ENCODE assay signal across 8 cellular contexts in the genomic region with DNA sequence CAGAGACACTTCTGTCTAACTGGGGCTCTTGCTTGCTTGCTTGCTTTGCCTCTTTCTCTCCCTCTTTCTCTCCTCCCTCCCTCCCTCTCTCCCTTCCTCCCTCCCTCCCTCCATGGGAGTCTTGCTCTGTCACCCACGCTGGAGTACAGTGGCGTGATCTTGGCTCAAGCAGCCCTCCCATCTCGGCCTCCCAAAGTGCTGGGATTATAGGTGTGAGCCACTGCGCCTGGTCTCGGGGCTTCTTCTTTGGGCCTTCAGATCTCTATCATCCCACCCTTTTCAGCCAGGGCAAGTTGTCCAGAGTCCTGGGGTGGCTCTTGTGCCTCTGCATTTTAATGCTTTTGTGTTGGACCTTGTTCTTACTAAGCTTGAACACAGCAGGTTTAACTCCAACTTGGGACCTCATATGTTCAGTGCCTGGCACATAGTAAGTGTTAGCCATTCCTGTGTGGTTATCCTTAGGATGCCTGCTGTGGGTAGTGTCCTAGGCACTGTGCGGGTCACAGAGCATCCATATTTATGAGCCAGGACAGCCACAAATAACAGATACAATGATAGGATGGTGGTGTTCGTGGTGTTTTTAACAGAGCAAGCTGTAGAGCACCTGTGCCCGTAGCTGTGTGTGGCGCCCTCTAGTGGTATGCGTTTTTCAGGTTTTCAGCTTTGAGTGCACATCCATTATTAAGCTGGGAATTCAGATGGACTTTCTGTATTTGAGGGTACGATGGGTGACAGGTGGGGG.
DNase-seq lines count a peak whose midpoint lies in the region; ATAC-seq and TF ChIP-seq lines count a peak whose summit lies in the region.

No MANE protein-coding gene starts in this region.

- no peak overlapping the region for H3K4me2 ChIP-seq in GM23338

- H3K36me3 ChIP-seq in GM23338 (ENCODE audit: insufficient read depth) = no peaks in the 10 kb centered on the region; the same call in 1 of the 2 replicates

- peak; percentile 90 for ATAC-seq in GM23338
- ATAC-seq in esophagus mucosa = peak; percentile 72
- peak; percentile 74 to 85 for ATAC-seq in naive thymus-derived CD8-positive, alpha-beta T cell
- no peak for ATAC-seq in GM21619 (IDR thresholded peaks at IDR 0.05; ENCODE audit: unreplicated experiment)

- no peaks in the 10 kb centered on the region; the same call in 2 of the 3 replicates for H3K9me3 Mint-ChIP-seq in GM23338
- H3K9me3 Mint-ChIP-seq in naive thymus-derived CD8-positive, alpha-beta T cell = no peaks in the 10 kb centered on the region

- peaks cover 20% of the 10 kb centered on the region for H3K4me1 ChIP-seq in GM23338 (ENCODE audit: insufficient read depth)

- H4K20me1 ChIP-seq in GM23338 (replicated peaks; ENCODE audit: insufficient read depth) = 0 out of 2 replicates have a peak, but pooled peaks cover 3% of the 10 kb centered on the region

- peak overlapping the region; percentile 84 for H3K27ac ChIP-seq in GM23338 (ENCODE audit: low read depth)

- no peaks in the 10 kb centered on the region for H3F3A ChIP-seq in GM23338 (replicated peaks; ENCODE audit: low read depth)

- H2AFZ ChIP-seq in GM23338 = no peak overlapping the region

- no peaks in the 10 kb centered on the region; the same call in 1 of the 2 replicates for H3K79me2 ChIP-seq in GM23338 (replicated peaks; ENCODE audit: insufficient read depth)

- H3K4me1 Mint-ChIP-seq in GM23338 = peaks cover 29% of the 10 kb centered on the region
- peaks cover 18 to 49% (median 41%) of the 10 kb centered on the region in 4 donors for H3K4me1 Mint-ChIP-seq in naive thymus-derived CD8-positive, alpha-beta T cell

- no peaks in the 10 kb centered on the region for H3K9me2 ChIP-seq in GM23338 (ENCODE audit: insufficient read depth)

- POLR2A ChIA-PET in naive thymus-derived CD8-positive, alpha-beta T cell (lab: Charles Lee) = interaction anchor here (0.9 to 1.2 kb wide), 4 partner anchors 22 to 38 kb away, joined by 3 to 5 read pairs (median 4); no protein-coding TSS in a partner anchor

- peaks cover 49% of the 10 kb centered on the region for H3K36me3 Mint-ChIP-seq in GM23338 (ENCODE audit: low read depth)
- peaks cover 0 to 67% (median 6%) of the 10 kb centered on the region in 3 donors for H3K36me3 Mint-ChIP-seq in naive thymus-derived CD8-positive, alpha-beta T cell

- peak overlapping the region; percentile 67; the same call in 1 of the 2 replicates for H3K27ac Mint-ChIP-seq in GM23338
- H3K27ac Mint-ChIP-seq in naive thymus-derived CD8-positive, alpha-beta T cell = peak overlapping the region in 7 of 10 donors; percentile 44 to 92 (median 61)

- H3K4me3 ChIP-seq in AG09309 (ENCODE audit: control insufficient read depth, low read depth, low read length) (no peak overlapping the region), GM23338 (no peak overlapping the region)

- no peak for DNase-seq in AG09309 (ENCODE audit: low read depth)
- peak; percentile 89 for DNase-seq in GM23338 (ENCODE audit: low spot score)
- peak; percentile 8 for DNase-seq in NOMO-1 treated with DMSO at 0.1 percent for 48 hours (lab: John Stamatoyannopoulos, UW; ENCODE audit: unreplicated experiment)
- peak; percentile 59 for DNase-seq in activated T-cell treated with anti-CD3 and anti-CD28 coated beads for 1 hour (ENCODE audit: low read depth)
- peak; percentile 33 to 85 (median 67) for DNase-seq in naive thymus-derived CD8-positive, alpha-beta T cell
- peak; percentile 34 for DNase-seq in stimulated activated naive CD4-positive, alpha-beta T cell treated with Interleukin-2 at 50 U/mL for 16 hours (lab: John Stamatoyannopoulos, UW)

- peaks cover 7% of the 10 kb centered on the region for H3K27me3 Mint-ChIP-seq in GM23338 (ENCODE audit: insufficient read depth, low read depth, poor library complexity)
- no peaks in the 10 kb centered on the region for H3K27me3 Mint-ChIP-seq in naive thymus-derived CD8-positive, alpha-beta T cell

- no peak overlapping the region for H3K4me3 Mint-ChIP-seq in GM23338
- peak overlapping the region in 4 of 10 donors; percentile 20 to 51 (median 43) for H3K4me3 Mint-ChIP-seq in naive thymus-derived CD8-positive, alpha-beta T cell

- no peaks in the 10 kb centered on the region for H3K27me3 ChIP-seq in GM23338 (ENCODE audit: insufficient read depth)

- TF ChIP-seq CTCF in AG09309 (IDR thresholded peaks at IDR 0.05; ENCODE audit: control insufficient read depth, insufficient read depth, low read depth, low read length, missing control alignments) (peak; percentile 84), GM23338 (conservative IDR thresholded peaks at IDR 0.05; ENCODE audit: low read depth in 2 of 2) (peak; percentile 95 to 96)

TF ChIP-seq in GM23338, 12 proteins besides CTCF, POLR2A, EP300 and RAD21 (continues in another document):
- TF ChIP-seq POLR2AphosphoS5 (IDR thresholded peaks at IDR 0.05; ENCODE audit: low read depth) = no peak
- TF ChIP-seq, protein P1, sequence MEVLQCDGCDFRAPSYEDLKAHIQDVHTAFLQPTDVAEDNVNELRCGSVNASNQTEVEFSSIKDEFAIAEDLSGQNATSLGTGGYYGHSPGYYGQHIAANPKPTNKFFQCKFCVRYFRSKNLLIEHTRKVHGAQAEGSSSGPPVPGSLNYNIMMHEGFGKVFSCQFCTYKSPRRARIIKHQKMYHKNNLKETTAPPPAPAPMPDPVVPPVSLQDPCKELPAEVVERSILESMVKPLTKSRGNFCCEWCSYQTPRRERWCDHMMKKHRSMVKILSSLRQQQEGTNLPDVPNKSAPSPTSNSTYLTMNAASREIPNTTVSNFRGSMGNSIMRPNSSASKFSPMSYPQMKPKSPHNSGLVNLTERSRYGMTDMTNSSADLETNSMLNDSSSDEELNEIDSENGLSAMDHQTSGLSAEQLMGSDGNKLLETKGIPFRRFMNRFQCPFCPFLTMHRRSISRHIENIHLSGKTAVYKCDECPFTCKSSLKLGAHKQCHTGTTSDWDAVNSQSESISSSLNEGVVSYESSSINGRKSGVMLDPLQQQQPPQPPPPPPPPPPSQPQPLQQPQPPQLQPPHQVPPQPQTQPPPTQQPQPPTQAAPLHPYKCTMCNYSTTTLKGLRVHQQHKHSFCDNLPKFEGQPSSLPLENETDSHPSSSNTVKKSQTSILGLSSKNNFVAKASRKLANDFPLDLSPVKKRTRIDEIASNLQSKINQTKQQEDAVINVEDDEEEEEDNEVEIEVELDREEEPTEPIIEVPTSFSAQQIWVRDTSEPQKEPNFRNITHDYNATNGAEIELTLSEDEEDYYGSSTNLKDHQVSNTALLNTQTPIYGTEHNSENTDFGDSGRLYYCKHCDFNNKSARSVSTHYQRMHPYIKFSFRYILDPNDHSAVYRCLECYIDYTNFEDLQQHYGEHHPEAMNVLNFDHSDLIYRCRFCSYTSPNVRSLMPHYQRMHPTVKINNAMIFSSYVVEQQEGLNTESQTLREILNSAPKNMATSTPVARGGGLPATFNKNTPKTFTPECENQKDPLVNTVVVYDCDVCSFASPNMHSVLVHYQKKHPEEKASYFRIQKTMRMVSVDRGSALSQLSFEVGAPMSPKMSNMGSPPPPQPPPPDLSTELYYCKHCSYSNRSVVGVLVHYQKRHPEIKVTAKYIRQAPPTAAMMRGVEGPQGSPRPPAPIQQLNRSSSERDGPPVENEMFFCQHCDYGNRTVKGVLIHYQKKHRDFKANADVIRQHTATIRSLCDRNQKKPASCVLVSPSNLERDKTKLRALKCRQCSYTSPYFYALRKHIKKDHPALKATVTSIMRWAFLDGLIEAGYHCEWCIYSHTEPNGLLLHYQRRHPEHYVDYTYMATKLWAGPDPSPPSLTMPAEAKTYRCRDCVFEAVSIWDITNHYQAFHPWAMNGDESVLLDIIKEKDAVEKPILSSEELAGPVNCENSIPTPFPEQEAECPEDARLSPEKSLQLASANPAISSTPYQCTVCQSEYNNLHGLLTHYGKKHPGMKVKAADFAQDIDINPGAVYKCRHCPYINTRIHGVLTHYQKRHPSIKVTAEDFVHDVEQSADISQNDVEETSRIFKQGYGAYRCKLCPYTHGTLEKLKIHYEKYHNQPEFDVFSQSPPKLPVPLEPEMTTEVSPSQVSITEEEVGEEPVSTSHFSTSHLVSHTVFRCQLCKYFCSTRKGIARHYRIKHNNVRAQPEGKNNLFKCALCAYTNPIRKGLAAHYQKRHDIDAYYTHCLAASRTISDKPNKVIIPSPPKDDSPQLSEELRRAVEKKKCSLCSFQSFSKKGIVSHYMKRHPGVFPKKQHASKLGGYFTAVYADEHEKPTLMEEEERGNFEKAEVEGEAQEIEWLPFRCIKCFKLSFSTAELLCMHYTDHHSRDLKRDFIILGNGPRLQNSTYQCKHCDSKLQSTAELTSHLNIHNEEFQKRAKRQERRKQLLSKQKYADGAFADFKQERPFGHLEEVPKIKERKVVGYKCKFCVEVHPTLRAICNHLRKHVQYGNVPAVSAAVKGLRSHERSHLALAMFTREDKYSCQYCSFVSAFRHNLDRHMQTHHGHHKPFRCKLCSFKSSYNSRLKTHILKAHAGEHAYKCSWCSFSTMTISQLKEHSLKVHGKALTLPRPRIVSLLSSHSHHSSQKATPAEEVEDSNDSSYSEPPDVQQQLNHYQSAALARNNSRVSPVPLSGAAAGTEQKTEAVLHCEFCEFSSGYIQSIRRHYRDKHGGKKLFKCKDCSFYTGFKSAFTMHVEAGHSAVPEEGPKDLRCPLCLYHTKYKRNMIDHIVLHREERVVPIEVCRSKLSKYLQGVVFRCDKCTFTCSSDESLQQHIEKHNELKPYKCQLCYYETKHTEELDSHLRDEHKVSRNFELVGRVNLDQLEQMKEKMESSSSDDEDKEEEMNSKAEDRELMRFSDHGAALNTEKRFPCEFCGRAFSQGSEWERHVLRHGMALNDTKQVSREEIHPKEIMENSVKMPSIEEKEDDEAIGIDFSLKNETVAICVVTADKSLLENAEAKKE (CRISPR knock-in tag; IDR thresholded peaks at IDR 0.05) = no peak
- TF ChIP-seq NANOG (IDR thresholded peaks at IDR 0.05; ENCODE audit: borderline replicate concordance) = no peak
- no peak for TF ChIP-seq STAT1 (IDR thresholded peaks at IDR 0.05; ENCODE audit: unreplicated experiment)
- TF ChIP-seq, protein P2, sequence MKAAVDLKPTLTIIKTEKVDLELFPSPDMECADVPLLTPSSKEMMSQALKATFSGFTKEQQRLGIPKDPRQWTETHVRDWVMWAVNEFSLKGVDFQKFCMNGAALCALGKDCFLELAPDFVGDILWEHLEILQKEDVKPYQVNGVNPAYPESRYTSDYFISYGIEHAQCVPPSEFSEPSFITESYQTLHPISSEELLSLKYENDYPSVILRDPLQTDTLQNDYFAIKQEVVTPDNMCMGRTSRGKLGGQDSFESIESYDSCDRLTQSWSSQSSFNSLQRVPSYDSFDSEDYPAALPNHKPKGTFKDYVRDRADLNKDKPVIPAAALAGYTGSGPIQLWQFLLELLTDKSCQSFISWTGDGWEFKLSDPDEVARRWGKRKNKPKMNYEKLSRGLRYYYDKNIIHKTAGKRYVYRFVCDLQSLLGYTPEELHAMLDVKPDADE (IDR thresholded peaks at IDR 0.05) = no peak
- TF ChIP-seq JUNB (IDR thresholded peaks at IDR 0.05; ENCODE audit: unreplicated experiment) = no peak
